8 cellular contexts compared by ENCODE assay signal in genomic region chr2:197704434-197705142, GRCh38. TPM values are rescaled to one million over a fixed set of nuclear protein-coding genes. Genes with fewer than 3 reads are reported as not detected.
A peak's percentile ranks its signal among the peaks of the same experiment; 100 is the strongest.
DNase-seq lines count a peak whose midpoint lies in the region; TF ChIP-seq lines count a peak whose summit lies in the region.

No MANE protein-coding gene starts in this region.

- H3K4me2 ChIP-seq in GM23248 (ENCODE audit: unreplicated experiment): peak overlapping the region; percentile 86

- DNase-seq in GM23248 (no peak), LNCaP clone FGC (ENCODE audit: low read depth) (no peak), NCI-H2107 treated with DMSO at 0.1 percent for 48 hours (lab: John Stamatoyannopoulos, UW; ENCODE audit: unreplicated experiment) (no peak), ureter (ENCODE audit: low spot score) (no peak), AG08395 (ENCODE audit: low spot score) (no peak)

- H3K9ac ChIP-seq in GM23248 (peak overlapping the region; percentile 74), mucosa of stomach (ENCODE audit: low read length) (peak overlapping the region; percentile 85)

- H3K27me3 Mint-ChIP-seq in dendritic cell treated with granulocyte-macrophage colony-stimulating factor and Interleukin-4, amounts not matched to agents 40 ng/mL and 50 ng/mL, for 4 days: peaks cover 4% of the 10 kb centered on the region

- H4K20me1 ChIP-seq in GM23248 (ENCODE audit: insufficient read depth): no peaks in the 10 kb centered on the region; the same call in 1 of the 2 replicates

- H3F3A ChIP-seq in GM23248 (ENCODE audit: insufficient read depth): peaks cover 18% of the 10 kb centered on the region

- H3K9me3 ChIP-seq in GM23248 (ENCODE audit: low read depth) (no peaks in the 10 kb centered on the region), mucosa of stomach (ENCODE audit: control insufficient read depth, low read length) (no peaks in the 10 kb centered on the region)

- peaks cover 35% of the 10 kb centered on the region for H3K4me1 Mint-ChIP-seq in dendritic cell treated with granulocyte-macrophage colony-stimulating factor and Interleukin-4, amounts not matched to agents 40 ng/mL and 50 ng/mL, for 4 days (ENCODE audit: low read depth)

- H2AFZ ChIP-seq in GM23248: peak overlapping the region; percentile 97

- H3K9me3 Mint-ChIP-seq in dendritic cell treated with granulocyte-macrophage colony-stimulating factor and Interleukin-4, amounts not matched to agents 40 ng/mL and 50 ng/mL, for 4 days: no peaks in the 10 kb centered on the region

- H3K4me3 Mint-ChIP-seq in dendritic cell treated with granulocyte-macrophage colony-stimulating factor and Interleukin-4, amounts not matched to agents 40 ng/mL and 50 ng/mL, for 4 days: peak overlapping the region; percentile 64

- no peaks in the 10 kb centered on the region for H3K9me2 ChIP-seq in GM23248 (ENCODE audit: insufficient read depth)

- intact Hi-C loops in dendritic cell treated with granulocyte-macrophage colony-stimulating factor and Interleukin-4, amounts not matched to agents 40 ng/mL and 50 ng/mL, for 4 days (cut with micrococcal nuclease): loop anchor here (5.0 to 10.0 kb wide), 6 partner anchors 187 to 1070 kb away; partner anchors contain the start of genes CCDC150, COQ10B, HSPE1 and MOB4

- H3K27ac ChIP-seq in GM23248: peak overlapping the region; percentile 59

- in situ Hi-C loops in GM23248 (cut with MboI): no loop called here

- H3K4me1 ChIP-seq in GM23248 (ENCODE audit: insufficient read depth) (peaks cover 25% of the 10 kb centered on the region), mucosa of stomach (ENCODE audit: control insufficient read depth, insufficient read depth, low read length) (peaks cover 19% of the 10 kb centered on the region)

- H3K36me3 Mint-ChIP-seq in dendritic cell treated with granulocyte-macrophage colony-stimulating factor and Interleukin-4, amounts not matched to agents 40 ng/mL and 50 ng/mL, for 4 days (ENCODE audit: low read depth): peaks cover 16% of the 10 kb centered on the region

- 1 to 2% methylated on average over 6 of the region's 6 CpGs for WGBS in GM23248 (ENCODE audit: low coverage in 1 of 2, low lambda C conversion rate in 2 of 2, missing lambda C conversion rate in 2 of 2), 2 experiments

- TF ChIP-seq CTCF in GM12875 (IDR thresholded peaks at IDR 0.05; ENCODE audit: borderline replicate concordance, insufficient read depth, low read depth, low read length): no peak
- TF ChIP-seq CTCF in LNCaP clone FGC (IDR thresholded peaks at IDR 0.05; ENCODE audit: control insufficient read depth, extremely low read depth, insufficient read depth): no peak

- H3K27me3 ChIP-seq in GM23248 (replicated peaks; ENCODE audit: insufficient read depth): no peaks in the 10 kb centered on the region
- H3K27me3 ChIP-seq in mucosa of stomach (ENCODE audit: control insufficient read depth, insufficient read depth, low read length): no peaks in the 10 kb centered on the region

- H3K36me3 ChIP-seq in GM23248 (ENCODE audit: low read depth) (no peaks in the 10 kb centered on the region), mucosa of stomach (ENCODE audit: control insufficient read depth, insufficient read depth, low read length) (no peaks in the 10 kb centered on the region)

- H3K27ac Mint-ChIP-seq in dendritic cell treated with granulocyte-macrophage colony-stimulating factor and Interleukin-4, amounts not matched to agents 40 ng/mL and 50 ng/mL, for 4 days: peak overlapping the region; percentile 84

- H3K4me3 ChIP-seq in GM12875 (ENCODE audit: low read depth, low read length) (peak overlapping the region; percentile 37), GM23248 (peak overlapping the region; percentile 96), LNCaP clone FGC (ENCODE audit: low read depth, low read length) (peak overlapping the region; percentile 89), mucosa of stomach (ENCODE audit: low read length) (peak overlapping the region; percentile 18)

- H3K79me2 ChIP-seq in GM23248 (ENCODE audit: insufficient read depth): peaks cover 37% of the 10 kb centered on the region

RNA-seq across cellular contexts. Expression of gene MARS2, which starts 0.6 kb away (rescaled TPM):
- total RNA-seq in GM23248 (2014; rRNA removed; shearing (Covaris generic)): 4.0 and 5.8 TPM in 2 replicates
- 3.0 and 3.3 TPM in 2 replicates for polyA plus RNA-seq in GM23248 (2016; fragmentation: Nextera tagmentation; extraction: Ambion mirVana)
- total RNA-seq in ureter: 10.5 TPM

RNA-seq across cellular contexts. Expression of gene RFTN2, which starts 29.2 kb away (rescaled TPM):
- total RNA-seq in GM23248 (2014; rRNA removed; shearing (Covaris generic)): 1.6 and 2.1 TPM in 2 replicates
- polyA plus RNA-seq in GM23248 (2016; fragmentation: Nextera tagmentation; extraction: Ambion mirVana): 2.2 and 2.6 TPM in 2 replicates
- total RNA-seq in ureter: 7.0 TPM

Comparison
In these comparisons a context has a peak if more than half of its experiments do, and no peak if none do; other contexts are left out.
1. H3K4me3 ChIP-seq: peak in every context shown above with its lines; median percentile 96 in GM23248; 89 in LNCaP clone FGC; 37 in GM12875; 18 in mucosa of stomach.